Comparison of ENCODE assay signal across 2 cellular contexts in the genomic region with DNA sequence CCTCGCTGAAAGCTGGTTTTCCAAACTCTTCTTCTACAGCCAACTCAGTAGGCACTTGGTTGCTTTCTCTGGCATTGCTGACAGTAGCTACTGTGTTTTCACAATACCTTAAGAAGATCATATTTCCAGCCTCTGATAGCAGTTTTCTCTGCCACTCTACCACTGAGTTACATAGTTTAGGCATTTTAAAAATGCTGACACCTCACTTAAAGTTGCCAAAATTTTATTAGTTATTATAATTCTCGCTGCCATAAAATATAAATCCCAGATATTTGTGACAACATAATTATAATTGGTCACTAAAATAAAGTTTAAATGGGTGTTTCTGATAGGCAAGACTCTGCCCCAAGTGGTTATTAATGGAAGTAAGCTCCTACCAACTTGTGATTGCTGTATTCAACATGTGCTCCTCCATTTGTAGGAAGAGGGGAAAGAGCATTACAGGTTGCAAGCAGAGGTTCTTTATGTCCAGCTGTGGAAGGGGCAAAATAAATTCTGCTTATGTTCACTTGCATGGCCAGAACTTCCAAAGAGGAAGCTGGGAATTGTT.
TF ChIP-seq lines count a peak whose summit lies in the region.

No MANE protein-coding gene starts in this region.

TF ChIP-seq in SK-N-SH, 30 proteins besides CTCF, POLR2A, EP300 and RAD21 (continued from another document):
- TF ChIP-seq, protein P1, sequence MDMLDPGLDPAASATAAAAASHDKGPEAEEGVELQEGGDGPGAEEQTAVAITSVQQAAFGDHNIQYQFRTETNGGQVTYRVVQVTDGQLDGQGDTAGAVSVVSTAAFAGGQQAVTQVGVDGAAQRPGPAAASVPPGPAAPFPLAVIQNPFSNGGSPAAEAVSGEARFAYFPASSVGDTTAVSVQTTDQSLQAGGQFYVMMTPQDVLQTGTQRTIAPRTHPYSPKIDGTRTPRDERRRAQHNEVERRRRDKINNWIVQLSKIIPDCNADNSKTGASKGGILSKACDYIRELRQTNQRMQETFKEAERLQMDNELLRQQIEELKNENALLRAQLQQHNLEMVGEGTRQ (IDR thresholded peaks at IDR 0.05; ENCODE audit: borderline replicate concordance, low read depth, low read length), result no peak
- TF ChIP-seq RXRA (IDR thresholded peaks at IDR 0.05; ENCODE audit: borderline replicate concordance, low read depth) (no peak), GATA2 (CRISPR knock-in tag; IDR thresholded peaks at IDR 0.05) (no peak)
- TF ChIP-seq, protein P2, sequence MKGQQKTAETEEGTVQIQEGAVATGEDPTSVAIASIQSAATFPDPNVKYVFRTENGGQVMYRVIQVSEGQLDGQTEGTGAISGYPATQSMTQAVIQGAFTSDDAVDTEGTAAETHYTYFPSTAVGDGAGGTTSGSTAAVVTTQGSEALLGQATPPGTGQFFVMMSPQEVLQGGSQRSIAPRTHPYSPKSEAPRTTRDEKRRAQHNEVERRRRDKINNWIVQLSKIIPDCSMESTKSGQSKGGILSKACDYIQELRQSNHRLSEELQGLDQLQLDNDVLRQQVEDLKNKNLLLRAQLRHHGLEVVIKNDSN (IDR thresholded peaks at IDR 0.05; ENCODE audit: borderline replicate concordance, low read depth), result no peak
TF ChIP-seq in SK-N-SH: peak in this region for 0.

TF ChIP-seq in SK-N-SH treated with all-trans-retinoic acid at 6 μM for 48 hours, 23 proteins besides CTCF, POLR2A, EP300 and RAD21 (continued from another document):
- TF ChIP-seq, protein P3, sequence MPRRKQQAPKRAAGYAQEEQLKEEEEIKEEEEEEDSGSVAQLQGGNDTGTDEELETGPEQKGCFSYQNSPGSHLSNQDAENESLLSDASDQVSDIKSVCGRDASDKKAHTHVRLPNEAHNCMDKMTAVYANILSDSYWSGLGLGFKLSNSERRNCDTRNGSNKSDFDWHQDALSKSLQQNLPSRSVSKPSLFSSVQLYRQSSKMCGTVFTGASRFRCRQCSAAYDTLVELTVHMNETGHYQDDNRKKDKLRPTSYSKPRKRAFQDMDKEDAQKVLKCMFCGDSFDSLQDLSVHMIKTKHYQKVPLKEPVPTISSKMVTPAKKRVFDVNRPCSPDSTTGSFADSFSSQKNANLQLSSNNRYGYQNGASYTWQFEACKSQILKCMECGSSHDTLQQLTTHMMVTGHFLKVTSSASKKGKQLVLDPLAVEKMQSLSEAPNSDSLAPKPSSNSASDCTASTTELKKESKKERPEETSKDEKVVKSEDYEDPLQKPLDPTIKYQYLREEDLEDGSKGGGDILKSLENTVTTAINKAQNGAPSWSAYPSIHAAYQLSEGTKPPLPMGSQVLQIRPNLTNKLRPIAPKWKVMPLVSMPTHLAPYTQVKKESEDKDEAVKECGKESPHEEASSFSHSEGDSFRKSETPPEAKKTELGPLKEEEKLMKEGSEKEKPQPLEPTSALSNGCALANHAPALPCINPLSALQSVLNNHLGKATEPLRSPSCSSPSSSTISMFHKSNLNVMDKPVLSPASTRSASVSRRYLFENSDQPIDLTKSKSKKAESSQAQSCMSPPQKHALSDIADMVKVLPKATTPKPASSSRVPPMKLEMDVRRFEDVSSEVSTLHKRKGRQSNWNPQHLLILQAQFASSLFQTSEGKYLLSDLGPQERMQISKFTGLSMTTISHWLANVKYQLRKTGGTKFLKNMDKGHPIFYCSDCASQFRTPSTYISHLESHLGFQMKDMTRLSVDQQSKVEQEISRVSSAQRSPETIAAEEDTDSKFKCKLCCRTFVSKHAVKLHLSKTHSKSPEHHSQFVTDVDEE (CRISPR knock-in tag; IDR thresholded peaks at IDR 0.05), result no peak
- TF ChIP-seq GLIS3 (CRISPR knock-in tag; IDR thresholded peaks at IDR 0.05) (no peak), ZFP3 (CRISPR knock-in tag; IDR thresholded peaks at IDR 0.05) (no peak), ZC3H10 (CRISPR knock-in tag; IDR thresholded peaks at IDR 0.05) (no peak), POU6F1 (CRISPR knock-in tag; IDR thresholded peaks at IDR 0.05; ENCODE audit: borderline replicate concordance, low read depth) (no peak), ZNF70 (CRISPR knock-in tag; IDR thresholded peaks at IDR 0.05) (no peak), ZFP30 (CRISPR knock-in tag; IDR thresholded peaks at IDR 0.05) (no peak), RARB (CRISPR knock-in tag; IDR thresholded peaks at IDR 0.05) (no peak), OSR1 (CRISPR knock-in tag; IDR thresholded peaks at IDR 0.05) (no peak), ISL1 (CRISPR knock-in tag; IDR thresholded peaks at IDR 0.05) (no peak), PATZ1 (CRISPR knock-in tag; IDR thresholded peaks at IDR 0.05; ENCODE audit: borderline replicate concordance) (no peak), ARNTL (CRISPR knock-in tag; IDR thresholded peaks at IDR 0.05; ENCODE audit: borderline replicate concordance, low read depth) (no peak), SNAI2 (CRISPR knock-in tag; IDR thresholded peaks at IDR 0.05) (no peak), ZNF8 (CRISPR knock-in tag; IDR thresholded peaks at IDR 0.05) (no peak), ESRRG (CRISPR knock-in tag; IDR thresholded peaks at IDR 0.05) (no peak), BACH2 (CRISPR knock-in tag; IDR thresholded peaks at IDR 0.05; ENCODE audit: borderline replicate concordance) (no peak)
- TF ChIP-seq, protein P4, sequence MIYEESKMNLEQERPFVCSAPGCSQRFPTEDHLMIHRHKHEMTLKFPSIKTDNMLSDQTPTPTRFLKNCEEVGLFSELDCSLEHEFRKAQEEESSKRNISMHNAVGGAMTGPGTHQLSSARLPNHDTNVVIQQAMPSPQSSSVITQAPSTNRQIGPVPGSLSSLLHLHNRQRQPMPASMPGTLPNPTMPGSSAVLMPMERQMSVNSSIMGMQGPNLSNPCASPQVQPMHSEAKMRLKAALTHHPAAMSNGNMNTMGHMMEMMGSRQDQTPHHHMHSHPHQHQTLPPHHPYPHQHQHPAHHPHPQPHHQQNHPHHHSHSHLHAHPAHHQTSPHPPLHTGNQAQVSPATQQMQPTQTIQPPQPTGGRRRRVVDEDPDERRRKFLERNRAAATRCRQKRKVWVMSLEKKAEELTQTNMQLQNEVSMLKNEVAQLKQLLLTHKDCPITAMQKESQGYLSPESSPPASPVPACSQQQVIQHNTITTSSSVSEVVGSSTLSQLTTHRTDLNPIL (CRISPR knock-in tag; IDR thresholded peaks at IDR 0.05; ENCODE audit: low read depth), result no peak
TF ChIP-seq in SK-N-SH treated with all-trans-retinoic acid at 6 μM for 48 hours: peak in this region for 0.
